12 cellular contexts compared by ENCODE assay signal in genomic region chr10:122181055-122181732, GRCh38.
DNase-seq lines count a peak whose midpoint lies in the region; ATAC-seq and TF ChIP-seq lines count a peak whose summit lies in the region.
"Had no signal": no experiment of that assay in that cellular context is flagged by ENCODE, and none has a peak within 500 bp of the region (broad histone marks: within the 10 kb centered on the region; RNA-seq: fewer than 3 reads in every experiment).

No MANE protein-coding gene starts in this region.

- no peaks in the 10 kb centered on the region for H3K4me1 Mint-ChIP-seq in activated CD4-positive, alpha-beta memory T cell treated with anti-CD3 and anti-CD28 coated beads, Interleukin-2, amount 10 ng/mL, durations not matched to agents 7 days and 5 days
- H3K4me1 Mint-ChIP-seq: activated naive CD4-positive, alpha-beta T cell treated with anti-CD3 and anti-CD28 coated beads, Interleukin-2, amount 50 U/mL, for 24 hours had no signal

- H2BK20ac ChIP-seq in IMR-90 (ENCODE audit: low read depth, low read length), result no peak overlapping the region

- intact Hi-C loops in IMR-90 (cut with micrococcal nuclease), result no loop called here
- intact Hi-C loops in left lung (cut with DNase I), result no loop called here

- H3K4me1 ChIP-seq in IMR-90 (ENCODE audit: control insufficient read depth, insufficient read depth, low read length), result peaks cover 12% of the 10 kb centered on the region
- H3K4me1 ChIP-seq in left lung, result peaks cover 8 to 12% of the 10 kb centered on the region in 2 donors

- dilution Hi-C loops in IMR-90 (cut with HindIII; ENCODE audit: low sequenced_read_pairs, unreplicated experiment), result no loop called here

- no peak for TF ChIP-seq RAD21 in IMR-90 (IDR thresholded peaks at IDR 0.05; ENCODE audit: low read length)

- WGBS in IMR-90 (ENCODE audit: extremely low coverage in 2 of 2, insufficient read length in 1 of 2), 2 experiments, result no CpG with 5 or more reads among the region's 5 CpGs

- no peak overlapping the region for H2BK120ac ChIP-seq in IMR-90 (ENCODE audit: low read depth, low read length)

- TF ChIP-seq POLR2A in IMR-90 (IDR thresholded peaks at IDR 0.05; ENCODE audit: low read depth, low read length), result no peak

- H3K56ac ChIP-seq in IMR-90 (ENCODE audit: extremely low read depth, insufficient read depth, low read length), result no peak overlapping the region

- peaks cover 9% of the 10 kb centered on the region; the same call in 1 of the 2 replicates for H4K20me1 ChIP-seq in IMR-90 (ENCODE audit: insufficient read depth, low read length)

- no peak overlapping the region for H3K14ac ChIP-seq in IMR-90 (replicated peaks; ENCODE audit: low read depth, low read length)

- no peak overlapping the region for H2AFZ ChIP-seq in IMR-90 (replicated peaks; ENCODE audit: low read length, poor library complexity)

- no peaks in the 10 kb centered on the region for H3K9me3 Mint-ChIP-seq in activated CD4-positive, alpha-beta memory T cell treated with anti-CD3 and anti-CD28 coated beads, Interleukin-2, amount 10 ng/mL, durations not matched to agents 7 days and 5 days
- H3K9me3 Mint-ChIP-seq: activated CD4-positive, alpha-beta memory T cell treated with anti-CD3 and anti-CD28 coated beads for 36 hours; activated naive CD4-positive, alpha-beta T cell treated with anti-CD3 and anti-CD28 coated beads, Interleukin-2, amount 50 U/mL, for 24 hours; natural killer cell treated with Interleukin-12 subunit alpha and Interleukin-12 subunit beta and Interleukin-15 and Interleukin-18, amount 100 ng/mL, for 72 hours had no signal

- no peak overlapping the region for H3K9ac ChIP-seq in IMR-90 (ENCODE audit: low read depth, low read length)

- CTCF ChIA-PET in IMR-90 (lab: Yijun Ruan, JAX), result interaction anchor here (1.0 to 1.6 kb wide), 2 partner anchors 13 to 39 kb away, joined by 4 read pairs; no protein-coding TSS in a partner anchor
- CTCF ChIA-PET in activated CD4-positive, alpha-beta memory T cell treated with anti-CD3 and anti-CD28 coated beads, Interleukin-2, amount 10 ng/mL, durations not matched to agents 7 days and 5 days (lab: Charles Lee), result no interaction called here

- H3K9me3 ChIP-seq in IMR-90 (ENCODE audit: control insufficient read depth, insufficient read depth, low read length) (no peaks in the 10 kb centered on the region), left lung (no peaks in the 10 kb centered on the region)

- H3K9me1 ChIP-seq in IMR-90 (ENCODE audit: insufficient read depth, low read length), result peaks cover 16% of the 10 kb centered on the region

- no peak overlapping the region for H2BK15ac ChIP-seq in IMR-90 (ENCODE audit: low read depth, low read length)

- H4K5ac ChIP-seq in IMR-90 (ENCODE audit: low read depth, low read length), result no peak overlapping the region

- no peak overlapping the region for H4K8ac ChIP-seq in IMR-90 (ENCODE audit: low read depth in 2 of 2, low read length in 2 of 2)

- in situ Hi-C loops in Caki2 (cut with HindIII; ENCODE audit: low pct_unique_long_range_greater_than_20kb, low sequenced_read_pairs), result no loop called here
- in situ Hi-C loops in IMR-90 (cut with MboI; ENCODE audit: low sequenced_read_pairs), result no loop called here

- peak; percentile 23 for DNase-seq in Caki2 (ENCODE audit: low read depth)
- DNase-seq in IMR-90, result peak; percentile 77
- DNase-seq in cardiac fibroblast (ENCODE audit: low read depth in 2 of 2), result peak; percentile 31 to 51
- peak; percentile 42 for DNase-seq in left kidney (ENCODE audit: low read depth, low spot score)
- no peak for DNase-seq in activated CD4-positive, alpha-beta memory T cell treated with anti-CD3 and anti-CD28 coated beads, Interleukin-2, amount 10 ng/mL, durations not matched to agents 7 days and 5 days
- DNase-seq in left lung, result no peak
- DNase-seq: activated CD4-positive, alpha-beta memory T cell treated with anti-CD3 and anti-CD28 coated beads for 36 hours; islet precursor cell had no signal

- H3K79me1 ChIP-seq in IMR-90 (ENCODE audit: low read depth in 1 of 2, low read length in 2 of 2), result peaks cover 11 to 49% of the 10 kb centered on the region in 2 experiments

- H3K27ac ChIP-seq in IMR-90 (ENCODE audit: insufficient read depth, low read length), result no peak overlapping the region
- H3K27ac ChIP-seq in left lung, result no peak overlapping the region

- ATAC-seq in IMR-90 (ENCODE audit: low read depth) (peak; percentile 80), left lung (no peak), HG03469 (IDR thresholded peaks at IDR 0.05; ENCODE audit: unreplicated experiment) (no peak), HG03521 (IDR thresholded peaks at IDR 0.05; ENCODE audit: unreplicated experiment) (no peak)
- ATAC-seq: natural killer cell treated with Interleukin-12 subunit alpha and Interleukin-12 subunit beta and Interleukin-15 and Interleukin-18, amount 100 ng/mL, for 72 hours had no signal

- H3K4me3 Mint-ChIP-seq in activated CD4-positive, alpha-beta memory T cell treated with anti-CD3 and anti-CD28 coated beads, Interleukin-2, amount 10 ng/mL, durations not matched to agents 7 days and 5 days, result no peak overlapping the region
- H3K4me3 Mint-ChIP-seq: activated CD4-positive, alpha-beta memory T cell treated with anti-CD3 and anti-CD28 coated beads for 36 hours; activated naive CD4-positive, alpha-beta T cell treated with anti-CD3 and anti-CD28 coated beads, Interleukin-2, amount 50 U/mL, for 24 hours; natural killer cell treated with Interleukin-12 subunit alpha and Interleukin-12 subunit beta and Interleukin-15 and Interleukin-18, amount 100 ng/mL, for 72 hours had no signal

- no peak overlapping the region for H2AK5ac ChIP-seq in IMR-90 (ENCODE audit: low read depth, low read length)

- H2AK9ac ChIP-seq in IMR-90 (replicated peaks; ENCODE audit: low read depth, low read length, poor library complexity), result no peak overlapping the region

- POLR2A ChIA-PET in IMR-90 (lab: Charles Lee; ENCODE audit: unreplicated experiment), result no interaction called here
- POLR2A ChIA-PET in activated CD4-positive, alpha-beta memory T cell treated with anti-CD3 and anti-CD28 coated beads, Interleukin-2, amount 10 ng/mL, durations not matched to agents 7 days and 5 days (lab: Charles Lee), result no interaction called here

- no peak overlapping the region for H3K18ac ChIP-seq in IMR-90 (ENCODE audit: low read depth, low read length)

- no peak overlapping the region for H2BK5ac ChIP-seq in IMR-90 (ENCODE audit: low read depth, low read length, poor library complexity, severe bottlenecking)

- H3K23ac ChIP-seq in IMR-90 (ENCODE audit: low read depth, low read length), result no peak overlapping the region

- H3K27me3 Mint-ChIP-seq in activated CD4-positive, alpha-beta memory T cell treated with anti-CD3 and anti-CD28 coated beads, Interleukin-2, amount 10 ng/mL, durations not matched to agents 7 days and 5 days, result peaks cover 6% of the 10 kb centered on the region
- H3K27me3 Mint-ChIP-seq: activated CD4-positive, alpha-beta memory T cell treated with anti-CD3 and anti-CD28 coated beads for 36 hours had no signal

- H3K4ac ChIP-seq in IMR-90 (ENCODE audit: low read depth, low read length), result no peak overlapping the region

- peak overlapping the region; percentile 31; the same call in 1 of the 2 replicates for H3K4me2 ChIP-seq in IMR-90 (ENCODE audit: low read depth, low read length)

- H3K4me3 ChIP-seq in IMR-90 (ENCODE audit: insufficient read depth, low read depth, low read length), result no peak overlapping the region
- H3K4me3 ChIP-seq in cardiac fibroblast (replicated peaks in 1 of 2; ENCODE audit: low read depth in 2 of 2, low read length in 2 of 2), result no peak overlapping the region
- H3K4me3 ChIP-seq in left lung, result no peak overlapping the region

- no TSS peak for BruUV-seq in IMR-90 (replicated peaks; lab: Mats Ljungman, UMichigan)

- H3K27ac Mint-ChIP-seq in activated CD4-positive, alpha-beta memory T cell treated with anti-CD3 and anti-CD28 coated beads, Interleukin-2, amount 10 ng/mL, durations not matched to agents 7 days and 5 days, result no peak overlapping the region
- H3K27ac Mint-ChIP-seq: activated CD4-positive, alpha-beta memory T cell treated with anti-CD3 and anti-CD28 coated beads for 36 hours; activated naive CD4-positive, alpha-beta T cell treated with anti-CD3 and anti-CD28 coated beads, Interleukin-2, amount 50 U/mL, for 24 hours; natural killer cell treated with Interleukin-12 subunit alpha and Interleukin-12 subunit beta and Interleukin-15 and Interleukin-18, amount 100 ng/mL, for 72 hours had no signal

- no peaks in the 10 kb centered on the region for H3K36me3 ChIP-seq in IMR-90 (ENCODE audit: control insufficient read depth, insufficient read depth, low read length)
- H3K36me3 ChIP-seq in left lung, result peaks cover 0 to 9% of the 10 kb centered on the region in 2 donors

- no peak overlapping the region for H4K91ac ChIP-seq in IMR-90 (ENCODE audit: insufficient read depth, low read depth, low read length)

- H3K36me3 Mint-ChIP-seq in activated CD4-positive, alpha-beta memory T cell treated with anti-CD3 and anti-CD28 coated beads, Interleukin-2, amount 10 ng/mL, durations not matched to agents 7 days and 5 days (ENCODE audit: low read depth), result no peaks in the 10 kb centered on the region
- H3K36me3 Mint-ChIP-seq: activated CD4-positive, alpha-beta memory T cell treated with anti-CD3 and anti-CD28 coated beads for 36 hours; activated naive CD4-positive, alpha-beta T cell treated with anti-CD3 and anti-CD28 coated beads, Interleukin-2, amount 50 U/mL, for 24 hours; natural killer cell treated with Interleukin-12 subunit alpha and Interleukin-12 subunit beta and Interleukin-15 and Interleukin-18, amount 100 ng/mL, for 72 hours had no signal

- TF ChIP-seq CTCF in IMR-90 (conservative IDR thresholded peaks at IDR 0.05; ENCODE audit: low read depth, low read length) (no peak), cardiac fibroblast (IDR thresholded peaks at IDR 0.05; ENCODE audit: low read depth, low read length) (no peak), left lung (IDR thresholded peaks at IDR 0.05) (no peak)

- no peaks in the 10 kb centered on the region for H3K27me3 ChIP-seq in IMR-90 (ENCODE audit: control insufficient read depth, insufficient read depth, low read length)
- no peaks in the 10 kb centered on the region for H3K27me3 ChIP-seq in left lung

TF ChIP-seq in IMR-90, 13 proteins besides CTCF, POLR2A, EP300 and RAD21:
- TF ChIP-seq MXI1 (IDR thresholded peaks at IDR 0.05; ENCODE audit: borderline replicate concordance, low read depth, low read length) (peak; percentile 12; the same call in 1 of the 2 replicates), USF2 (IDR thresholded peaks at IDR 0.05; ENCODE audit: low read depth, low read length) (no peak), MAZ (IDR thresholded peaks at IDR 0.05; ENCODE audit: borderline replicate concordance, low read depth, low read length) (peak; percentile 56)

Comparison
In these comparisons a context has a peak if more than half of its experiments do, and no peak if none do; other contexts are left out.
1. DNase-seq: peak in Caki2 (single experiment), IMR-90 (single experiment), cardiac fibroblast (2 of 2) and left kidney (single experiment); none in activated CD4-positive, alpha-beta memory T cell treated with anti-CD3 and anti-CD28 coated beads, Interleukin-2, amount 10 ng/mL, durations not matched to agents 7 days and 5 days (single experiment) and left lung (0 of 2).